26 cellular contexts compared by ENCODE assay signal in genomic region chr2:146080925-146081324, GRCh38.
DNase-seq lines count a peak whose midpoint lies in the region; ATAC-seq, FAIRE-seq and TF ChIP-seq lines count a peak whose summit lies in the region.
"Had no signal": no experiment of that assay in that cellular context is flagged by ENCODE, and none has a peak within 500 bp of the region (broad histone marks: within the 10 kb centered on the region; RNA-seq: fewer than 3 reads in every experiment).

No MANE protein-coding gene starts in this region.

- intact Hi-C loops in K562 (cut with micrococcal nuclease): no loop called here
- intact Hi-C loops in pancreas (cut with DNase I): no loop called here
- intact Hi-C loops in head of caudate nucleus (cut with DNase I): no loop called here
- intact Hi-C loops in kidney (cut with DNase I): no loop called here

- H3K4me1 ChIP-seq in A549: no peaks in the 10 kb centered on the region
- H3K4me1 ChIP-seq in K562 (replicated peaks in 1 of 2; ENCODE audit: control insufficient read depth in 2 of 2, insufficient read depth in 2 of 2, low read length in 2 of 2): no peaks in the 10 kb centered on the region
- no peaks in the 10 kb centered on the region for H3K4me1 ChIP-seq in pancreas
- H3K4me1 ChIP-seq in kidney (ENCODE audit: control insufficient read depth in 1 of 2, insufficient read depth in 1 of 2, low read depth in 1 of 2, low read length in 2 of 2): no peaks in the 10 kb centered on the region
- H3K4me1 ChIP-seq: BE2C, BLaER1 had no signal

- ATAC-seq in A549 (no peak), K562 (no peak), pancreas (no peak)
- ATAC-seq: GM12878 had no signal

- H2AFZ ChIP-seq in K562 (ENCODE audit: low read depth, low read length): no peak overlapping the region

- H3K9ac ChIP-seq in K562 (ENCODE audit: insufficient read depth in 1 of 2, low read depth in 2 of 2, low read length in 2 of 2) (no peak overlapping the region), kidney (ENCODE audit: low read length in 2 of 2) (no peak overlapping the region)
- H3K9ac ChIP-seq: BLaER1 had no signal

- TF ChIP-seq CTCF in A549 (IDR thresholded peaks at IDR 0.05) (no peak), K562 (IDR thresholded peaks at IDR 0.05 in 2 of 3, conservative IDR thresholded peaks at IDR 0.05 in 1 of 3; ENCODE audit: insufficient read depth in 2 of 3, low read depth in 1 of 3, low read length in 3 of 3) (no peak), pancreas (IDR thresholded peaks at IDR 0.05) (no peak), kidney (IDR thresholded peaks at IDR 0.05; ENCODE audit: borderline replicate concordance, extremely low read depth, insufficient read depth) (no peak)

- H3K4me2 ChIP-seq in A549 (no peak overlapping the region), K562 (ENCODE audit: insufficient read depth, low read length) (no peak overlapping the region)
- H3K4me2 ChIP-seq: BLaER1 had no signal

- H3K9me3 ChIP-seq in A549: no peaks in the 10 kb centered on the region
- H3K9me3 ChIP-seq in K562 (replicated peaks; ENCODE audit: control insufficient read depth, insufficient read depth, low read depth, low read length): no peaks in the 10 kb centered on the region
- H3K9me3 ChIP-seq in pancreas: no peaks in the 10 kb centered on the region
- H3K9me3 ChIP-seq in kidney (ENCODE audit: control insufficient read depth in 1 of 2, low read length in 2 of 2): no peaks in the 10 kb centered on the region
- H3K9me3 ChIP-seq: BE2C, BLaER1 had no signal

- TF ChIP-seq POLR2A in A549 (IDR thresholded peaks at IDR 0.05; ENCODE audit: low read length) (no peak), K562 (conservative IDR thresholded peaks at IDR 0.05) (no peak)

- no peaks in the 10 kb centered on the region for H4K20me1 ChIP-seq in K562 (replicated peaks; ENCODE audit: control insufficient read depth, insufficient read depth, low read length)
- H4K20me1 ChIP-seq: BLaER1 had no signal

- no peaks in the 10 kb centered on the region for H3K9me1 ChIP-seq in K562 (ENCODE audit: control insufficient read depth, insufficient read depth, low read length)

- H3K27ac ChIP-seq in A549 (no peak overlapping the region), K562 (ENCODE audit: extremely low read depth, low read depth, low read length) (no peak overlapping the region), pancreas (no peak overlapping the region), kidney (ENCODE audit: low read depth in 2 of 2, low read length in 2 of 2) (no peak overlapping the region)
- H3K27ac ChIP-seq: BLaER1 had no signal

- H3K4me3 ChIP-seq in A549 (no peak overlapping the region), K562 (no peak overlapping the region), pancreas (no peak overlapping the region), kidney (ENCODE audit: low read length in 2 of 2) (no peak overlapping the region)
- H3K4me3 ChIP-seq: BLaER1, GM12878 had no signal

- H3K36me3 ChIP-seq in K562 (ENCODE audit: control insufficient read depth, insufficient read depth, low read length): no peaks in the 10 kb centered on the region
- no peaks in the 10 kb centered on the region for H3K36me3 ChIP-seq in pancreas
- no peaks in the 10 kb centered on the region for H3K36me3 ChIP-seq in kidney (ENCODE audit: control insufficient read depth in 1 of 2, insufficient read depth in 2 of 2, low read length in 2 of 2)
- H3K36me3 ChIP-seq: BE2C, BLaER1 had no signal

- CTCF ChIA-PET in A549 (lab: Yijun Ruan, JAX) (no interaction called here), K562 (lab: Yijun Ruan, JAX; ENCODE audit: low intra/inter-chr PET ratio) (no interaction called here)

- H3K79me2 ChIP-seq in K562 (ENCODE audit: control insufficient read depth, insufficient read depth, low read length): no peaks in the 10 kb centered on the region

- no peaks in the 10 kb centered on the region for H3K27me3 ChIP-seq in K562 (ENCODE audit: control insufficient read depth in 2 of 2, insufficient read depth in 2 of 2, low read length in 2 of 2)
- no peaks in the 10 kb centered on the region for H3K27me3 ChIP-seq in pancreas
- H3K27me3 ChIP-seq: BE2C, BLaER1 had no signal

- FAIRE-seq in A204.1 (lab: Jason Lieb, UNC) (peak; percentile 46), A549 (lab: Jason Lieb, UNC) (no peak), K562 (lab: Jason Lieb, UNC) (no peak), pancreas (lab: Jason Lieb, UNC) (peak; percentile 79), kidney (lab: Jason Lieb, UNC) (no peak)
- FAIRE-seq: GM12878, GM12892, GM18507 had no signal

- DNase-seq in A549 (ENCODE audit: low read depth in 1 of 2, low spot score in 1 of 2): no peak
- DNase-seq in K562 (ENCODE audit: extremely low read depth in 1 of 4, low spot score in 3 of 4): no peak
- DNase-seq in pancreas: no peak
- DNase-seq in head of caudate nucleus: no peak
- DNase-seq in kidney: no peak
- no peak for DNase-seq in hepatic stellate cell (ENCODE audit: low spot score)
- DNase-seq: 8988T; ACHN; BE2C; C1 segment of cervical spinal cord; CD4-positive, alpha-beta memory T cell; CD4-positive, CD25-positive, alpha-beta regulatory T cell; CD8-positive, alpha-beta memory T cell; COR-L47; DMS 273 treated with DMSO at 0.1 percent for 48 hours; DMS153; DMS53; DMS79; DND-41; EL; GDM1 had no signal

- POLR2A ChIA-PET in A549 (lab: Yijun Ruan, JAX): no interaction called here
- POLR2A ChIA-PET in K562 (lab: Yijun Ruan, JAX): no interaction called here

- BruUV-seq in K562 (replicated peaks; lab: Mats Ljungman, UMichigan): no TSS peak

- WGBS in A549 (ENCODE audit: missing lambda C conversion rate): 47% methylated on average over 2 of the region's 2 CpGs
- 3% methylated on average over 2 of the region's 2 CpGs for WGBS in K562 (ENCODE audit: insufficient coverage, low coverage, missing lambda C conversion rate)
- 76 to 87% methylated on average over 2 of the region's 2 CpGs for WGBS in pancreas, 2 donors

- in situ Hi-C loops in K562 (cut with MboI): no loop called here

- TF ChIP-seq EP300 in A549 (IDR thresholded peaks at IDR 0.05) (no peak), K562 (IDR thresholded peaks at IDR 0.05; ENCODE audit: low read length) (no peak)

- no peak for TF ChIP-seq RAD21 in A549 (conservative IDR thresholded peaks at IDR 0.05 in 1 of 2, IDR thresholded peaks at IDR 0.05 in 1 of 2)
- TF ChIP-seq RAD21 in K562 (CRISPR knock-in tag; conservative IDR thresholded peaks at IDR 0.05 in 1 of 2, IDR thresholded peaks at IDR 0.05 in 1 of 2): no peak

TF ChIP-seq in A549, 52 proteins besides CTCF, POLR2A, EP300 and RAD21 (continues in another document):
- TF ChIP-seq TFCP2L1 (CRISPR knock-in tag; IDR thresholded peaks at IDR 0.05): no peak
- TF ChIP-seq HDAC2 (IDR thresholded peaks at IDR 0.05): no peak
- no peak for TF ChIP-seq ESRRA (IDR thresholded peaks at IDR 0.05; ENCODE audit: borderline replicate concordance, low read length)
- TF ChIP-seq, protein P1, sequence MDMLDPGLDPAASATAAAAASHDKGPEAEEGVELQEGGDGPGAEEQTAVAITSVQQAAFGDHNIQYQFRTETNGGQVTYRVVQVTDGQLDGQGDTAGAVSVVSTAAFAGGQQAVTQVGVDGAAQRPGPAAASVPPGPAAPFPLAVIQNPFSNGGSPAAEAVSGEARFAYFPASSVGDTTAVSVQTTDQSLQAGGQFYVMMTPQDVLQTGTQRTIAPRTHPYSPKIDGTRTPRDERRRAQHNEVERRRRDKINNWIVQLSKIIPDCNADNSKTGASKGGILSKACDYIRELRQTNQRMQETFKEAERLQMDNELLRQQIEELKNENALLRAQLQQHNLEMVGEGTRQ (IDR thresholded peaks at IDR 0.05): no peak
- no peak for TF ChIP-seq ZC3H11A (IDR thresholded peaks at IDR 0.05)

TF ChIP-seq in K562, 482 proteins besides CTCF, POLR2A, EP300 and RAD21:
- peak; percentile 53; the same call in 1 of the 2 replicates for TF ChIP-seq ZNF316 (IDR thresholded peaks at IDR 0.05)
- no peak for TF ChIP-seq PHF8 (IDR thresholded peaks at IDR 0.05; ENCODE audit: borderline replicate concordance, low read length)
